ENCODE assay signal across 1 cellular context in the genomic region with DNA sequence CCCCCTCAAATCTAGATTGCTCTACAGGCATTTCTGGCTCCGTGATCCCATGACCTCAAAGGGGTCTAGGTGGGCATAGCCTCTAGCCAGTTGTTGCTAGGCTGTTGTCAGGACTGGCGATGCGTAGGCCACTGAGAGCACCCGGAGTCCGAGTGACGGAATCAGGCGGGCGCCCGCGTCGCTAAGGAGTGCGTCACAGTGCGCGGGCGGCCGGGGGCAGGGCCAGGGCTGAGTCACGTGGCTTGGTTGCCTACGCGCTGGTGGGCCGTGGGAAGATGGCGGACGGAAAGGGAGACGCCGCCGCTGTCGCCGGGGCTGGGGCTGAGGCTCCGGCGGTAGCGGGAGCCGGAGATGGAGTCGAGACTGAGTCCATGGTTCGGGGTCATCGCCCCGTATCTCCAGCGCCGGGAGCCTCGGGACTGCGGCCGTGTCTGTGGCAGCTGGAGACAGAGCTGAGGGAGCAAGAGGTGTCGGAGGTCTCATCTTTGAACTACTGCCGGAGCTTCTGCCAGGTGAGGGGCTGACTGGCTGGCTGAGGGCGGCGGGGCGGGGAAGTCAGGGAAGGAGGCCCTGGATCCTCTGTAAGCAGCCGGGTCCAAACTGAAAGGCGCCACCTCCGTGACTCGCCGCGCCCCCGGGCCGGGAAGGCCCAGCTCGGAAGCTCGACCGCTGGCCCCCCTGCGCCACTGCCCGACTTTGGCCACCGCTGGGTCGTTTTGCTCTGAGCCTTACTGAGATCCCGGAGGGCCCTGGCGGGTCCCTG.
TF ChIP-seq lines count a peak whose summit lies in the region.

A gene with protein sequence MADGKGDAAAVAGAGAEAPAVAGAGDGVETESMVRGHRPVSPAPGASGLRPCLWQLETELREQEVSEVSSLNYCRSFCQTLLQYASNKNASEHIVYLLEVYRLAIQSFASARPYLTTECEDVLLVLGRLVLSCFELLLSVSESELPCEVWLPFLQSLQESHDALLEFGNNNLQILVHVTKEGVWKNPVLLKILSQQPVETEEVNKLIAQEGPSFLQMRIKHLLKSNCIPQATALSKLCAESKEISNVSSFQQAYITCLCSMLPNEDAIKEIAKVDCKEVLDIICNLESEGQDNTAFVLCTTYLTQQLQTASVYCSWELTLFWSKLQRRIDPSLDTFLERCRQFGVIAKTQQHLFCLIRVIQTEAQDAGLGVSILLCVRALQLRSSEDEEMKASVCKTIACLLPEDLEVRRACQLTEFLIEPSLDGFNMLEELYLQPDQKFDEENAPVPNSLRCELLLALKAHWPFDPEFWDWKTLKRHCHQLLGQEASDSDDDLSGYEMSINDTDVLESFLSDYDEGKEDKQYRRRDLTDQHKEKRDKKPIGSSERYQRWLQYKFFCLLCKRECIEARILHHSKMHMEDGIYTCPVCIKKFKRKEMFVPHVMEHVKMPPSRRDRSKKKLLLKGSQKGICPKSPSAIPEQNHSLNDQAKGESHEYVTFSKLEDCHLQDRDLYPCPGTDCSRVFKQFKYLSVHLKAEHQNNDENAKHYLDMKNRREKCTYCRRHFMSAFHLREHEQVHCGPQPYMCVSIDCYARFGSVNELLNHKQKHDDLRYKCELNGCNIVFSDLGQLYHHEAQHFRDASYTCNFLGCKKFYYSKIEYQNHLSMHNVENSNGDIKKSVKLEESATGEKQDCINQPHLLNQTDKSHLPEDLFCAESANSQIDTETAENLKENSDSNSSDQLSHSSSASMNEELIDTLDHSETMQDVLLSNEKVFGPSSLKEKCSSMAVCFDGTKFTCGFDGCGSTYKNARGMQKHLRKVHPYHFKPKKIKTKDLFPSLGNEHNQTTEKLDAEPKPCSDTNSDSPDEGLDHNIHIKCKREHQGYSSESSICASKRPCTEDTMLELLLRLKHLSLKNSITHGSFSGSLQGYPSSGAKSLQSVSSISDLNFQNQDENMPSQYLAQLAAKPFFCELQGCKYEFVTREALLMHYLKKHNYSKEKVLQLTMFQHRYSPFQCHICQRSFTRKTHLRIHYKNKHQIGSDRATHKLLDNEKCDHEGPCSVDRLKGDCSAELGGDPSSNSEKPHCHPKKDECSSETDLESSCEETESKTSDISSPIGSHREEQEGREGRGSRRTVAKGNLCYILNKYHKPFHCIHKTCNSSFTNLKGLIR (N-terminal part only) (plus strand): TSS at position 263 of the 763 bp plus-strand sequence. CDS start 13 bp downstream, at position 276.

TF ChIP-seq in HepG2, 621 proteins besides CTCF, POLR2A, EP300 and RAD21 (continued from another document and continues in another):
- TF ChIP-seq, protein P1, sequence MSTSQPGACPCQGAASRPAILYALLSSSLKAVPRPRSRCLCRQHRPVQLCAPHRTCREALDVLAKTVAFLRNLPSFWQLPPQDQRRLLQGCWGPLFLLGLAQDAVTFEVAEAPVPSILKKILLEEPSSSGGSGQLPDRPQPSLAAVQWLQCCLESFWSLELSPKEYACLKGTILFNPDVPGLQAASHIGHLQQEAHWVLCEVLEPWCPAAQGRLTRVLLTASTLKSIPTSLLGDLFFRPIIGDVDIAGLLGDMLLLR (CRISPR knock-in tag; IDR thresholded peaks at IDR 0.05): peak; percentile 83; the same call in 1 of the 2 replicates
- TF ChIP-seq, protein P2, sequence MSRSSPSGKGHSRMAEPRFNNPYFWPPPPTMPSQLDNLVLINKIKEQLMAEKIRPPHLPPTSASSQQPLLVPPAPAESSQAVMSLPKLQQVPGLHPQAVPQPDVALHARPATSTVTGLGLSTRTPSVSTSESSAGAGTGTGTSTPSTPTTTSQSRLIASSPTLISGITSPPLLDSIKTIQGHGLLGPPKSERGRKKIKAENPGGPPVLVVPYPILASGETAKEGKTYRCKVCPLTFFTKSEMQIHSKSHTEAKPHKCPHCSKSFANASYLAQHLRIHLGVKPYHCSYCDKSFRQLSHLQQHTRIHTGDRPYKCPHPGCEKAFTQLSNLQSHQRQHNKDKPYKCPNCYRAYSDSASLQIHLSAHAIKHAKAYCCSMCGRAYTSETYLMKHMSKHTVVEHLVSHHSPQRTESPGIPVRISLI (CRISPR knock-in tag; IDR thresholded peaks at IDR 0.05; ENCODE audit: borderline replicate concordance): no peak
- TF ChIP-seq ZNF331 (CRISPR knock-in tag; IDR thresholded peaks at IDR 0.05): peak; percentile 65; the same call in 1 of the 2 replicates
- peak; percentile 62; the same call in 1 of the 2 replicates for TF ChIP-seq KLF11 (CRISPR knock-in tag; IDR thresholded peaks at IDR 0.05)
- TF ChIP-seq, protein P3, sequence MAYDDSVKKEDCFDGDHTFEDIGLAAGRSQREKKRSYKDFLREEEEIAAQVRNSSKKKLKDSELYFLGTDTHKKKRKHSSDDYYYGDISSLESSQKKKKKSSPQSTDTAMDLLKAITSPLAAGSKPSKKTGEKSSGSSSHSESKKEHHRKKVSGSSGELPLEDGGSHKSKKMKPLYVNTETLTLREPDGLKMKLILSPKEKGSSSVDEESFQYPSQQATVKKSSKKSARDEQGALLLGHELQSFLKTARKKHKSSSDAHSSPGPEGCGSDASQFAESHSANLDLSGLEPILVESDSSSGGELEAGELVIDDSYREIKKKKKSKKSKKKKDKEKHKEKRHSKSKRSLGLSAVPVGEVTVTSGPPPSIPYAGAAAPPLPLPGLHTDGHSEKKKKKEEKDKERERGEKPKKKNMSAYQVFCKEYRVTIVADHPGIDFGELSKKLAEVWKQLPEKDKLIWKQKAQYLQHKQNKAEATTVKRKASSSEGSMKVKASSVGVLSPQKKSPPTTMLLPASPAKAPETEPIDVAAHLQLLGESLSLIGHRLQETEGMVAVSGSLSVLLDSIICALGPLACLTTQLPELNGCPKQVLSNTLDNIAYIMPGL (CRISPR knock-in tag; IDR thresholded peaks at IDR 0.05; ENCODE audit: borderline replicate concordance in 1 of 2, low read depth in 1 of 2): peak; percentile 87 to 92; a peak in 3 of 4 replicates
- TF ChIP-seq, protein P4, sequence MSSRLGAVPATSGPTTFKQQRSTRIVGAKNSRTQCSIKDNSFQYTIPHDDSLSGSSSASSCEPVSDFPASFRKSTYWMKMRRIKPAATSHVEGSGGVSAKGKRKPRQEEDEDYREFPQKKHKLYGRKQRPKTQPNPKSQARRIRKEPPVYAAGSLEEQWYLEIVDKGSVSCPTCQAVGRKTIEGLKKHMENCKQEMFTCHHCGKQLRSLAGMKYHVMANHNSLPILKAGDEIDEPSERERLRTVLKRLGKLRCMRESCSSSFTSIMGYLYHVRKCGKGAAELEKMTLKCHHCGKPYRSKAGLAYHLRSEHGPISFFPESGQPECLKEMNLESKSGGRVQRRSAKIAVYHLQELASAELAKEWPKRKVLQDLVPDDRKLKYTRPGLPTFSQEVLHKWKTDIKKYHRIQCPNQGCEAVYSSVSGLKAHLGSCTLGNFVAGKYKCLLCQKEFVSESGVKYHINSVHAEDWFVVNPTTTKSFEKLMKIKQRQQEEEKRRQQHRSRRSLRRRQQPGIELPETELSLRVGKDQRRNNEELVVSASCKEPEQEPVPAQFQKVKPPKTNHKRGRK (CRISPR knock-in tag; IDR thresholded peaks at IDR 0.05): no peak
- TF ChIP-seq ATRX (CRISPR knock-in tag; IDR thresholded peaks at IDR 0.05; ENCODE audit: borderline replicate concordance): no peak
- TF ChIP-seq TOPORS (CRISPR knock-in tag; IDR thresholded peaks at IDR 0.05): peak; percentile 90; the same call in 1 of the 2 replicates
- TF ChIP-seq, protein P5, sequence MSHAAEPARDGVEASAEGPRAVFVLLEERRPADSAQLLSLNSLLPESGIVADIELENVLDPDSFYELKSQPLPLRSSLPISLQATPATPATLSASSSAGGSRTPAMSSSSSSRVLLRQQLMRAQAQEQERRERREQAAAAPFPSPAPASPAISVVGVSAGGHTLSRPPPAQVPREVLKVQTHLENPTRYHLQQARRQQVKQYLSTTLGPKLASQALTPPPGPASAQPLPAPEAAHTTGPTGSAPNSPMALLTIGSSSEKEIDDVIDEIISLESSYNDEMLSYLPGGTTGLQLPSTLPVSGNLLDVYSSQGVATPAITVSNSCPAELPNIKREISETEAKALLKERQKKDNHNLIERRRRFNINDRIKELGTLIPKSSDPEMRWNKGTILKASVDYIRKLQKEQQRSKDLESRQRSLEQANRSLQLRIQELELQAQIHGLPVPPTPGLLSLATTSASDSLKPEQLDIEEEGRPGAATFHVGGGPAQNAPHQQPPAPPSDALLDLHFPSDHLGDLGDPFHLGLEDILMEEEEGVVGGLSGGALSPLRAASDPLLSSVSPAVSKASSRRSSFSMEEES (CRISPR knock-in tag; IDR thresholded peaks at IDR 0.05): peak; percentile 95
- TF ChIP-seq, protein P6, sequence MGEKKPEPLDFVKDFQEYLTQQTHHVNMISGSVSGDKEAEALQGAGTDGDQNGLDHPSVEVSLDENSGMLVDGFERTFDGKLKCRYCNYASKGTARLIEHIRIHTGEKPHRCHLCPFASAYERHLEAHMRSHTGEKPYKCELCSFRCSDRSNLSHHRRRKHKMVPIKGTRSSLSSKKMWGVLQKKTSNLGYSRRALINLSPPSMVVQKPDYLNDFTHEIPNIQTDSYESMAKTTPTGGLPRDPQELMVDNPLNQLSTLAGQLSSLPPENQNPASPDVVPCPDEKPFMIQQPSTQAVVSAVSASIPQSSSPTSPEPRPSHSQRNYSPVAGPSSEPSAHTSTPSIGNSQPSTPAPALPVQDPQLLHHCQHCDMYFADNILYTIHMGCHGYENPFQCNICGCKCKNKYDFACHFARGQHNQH (CRISPR knock-in tag; IDR thresholded peaks at IDR 0.05): peak; percentile 53; the same call in 1 of the 2 replicates
- TF ChIP-seq SRF (IDR thresholded peaks at IDR 0.05; ENCODE audit: low read depth, low read length): peak; percentile 87
- no peak for TF ChIP-seq MTA3 (CRISPR knock-in tag; IDR thresholded peaks at IDR 0.05)
- TF ChIP-seq SETDB1 (CRISPR knock-in tag; IDR thresholded peaks at IDR 0.05; ENCODE audit: borderline replicate concordance): no peak
- peak; percentile 76; the same call in 1 of the 2 replicates for TF ChIP-seq MIER3 (CRISPR knock-in tag; IDR thresholded peaks at IDR 0.05; ENCODE audit: borderline replicate concordance)
- TF ChIP-seq ZNF232 (CRISPR knock-in tag; IDR thresholded peaks at IDR 0.05; ENCODE audit: borderline replicate concordance): peak; percentile 49; the same call in 1 of the 2 replicates
- TF ChIP-seq, protein P7, sequence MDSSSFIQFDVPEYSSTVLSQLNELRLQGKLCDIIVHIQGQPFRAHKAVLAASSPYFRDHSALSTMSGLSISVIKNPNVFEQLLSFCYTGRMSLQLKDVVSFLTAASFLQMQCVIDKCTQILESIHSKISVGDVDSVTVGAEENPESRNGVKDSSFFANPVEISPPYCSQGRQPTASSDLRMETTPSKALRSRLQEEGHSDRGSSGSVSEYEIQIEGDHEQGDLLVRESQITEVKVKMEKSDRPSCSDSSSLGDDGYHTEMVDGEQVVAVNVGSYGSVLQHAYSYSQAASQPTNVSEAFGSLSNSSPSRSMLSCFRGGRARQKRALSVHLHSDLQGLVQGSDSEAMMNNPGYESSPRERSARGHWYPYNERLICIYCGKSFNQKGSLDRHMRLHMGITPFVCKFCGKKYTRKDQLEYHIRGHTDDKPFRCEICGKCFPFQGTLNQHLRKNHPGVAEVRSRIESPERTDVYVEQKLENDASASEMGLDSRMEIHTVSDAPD (CRISPR knock-in tag; IDR thresholded peaks at IDR 0.05): peak; percentile 55; the same call in 1 of the 2 replicates
- 0 out of 2 replicates have a peak, but pooled peaks have one; percentile 84 for TF ChIP-seq ZNF557 (CRISPR knock-in tag; IDR thresholded peaks at IDR 0.05)
- no peak for TF ChIP-seq AHR (CRISPR knock-in tag; IDR thresholded peaks at IDR 0.05)
- no peak for TF ChIP-seq HMG20B (CRISPR knock-in tag; conservative IDR thresholded peaks at IDR 0.05)
- TF ChIP-seq SMARCE1 (IDR thresholded peaks at IDR 0.05; ENCODE audit: borderline replicate concordance): no peak
- TF ChIP-seq, protein P8, sequence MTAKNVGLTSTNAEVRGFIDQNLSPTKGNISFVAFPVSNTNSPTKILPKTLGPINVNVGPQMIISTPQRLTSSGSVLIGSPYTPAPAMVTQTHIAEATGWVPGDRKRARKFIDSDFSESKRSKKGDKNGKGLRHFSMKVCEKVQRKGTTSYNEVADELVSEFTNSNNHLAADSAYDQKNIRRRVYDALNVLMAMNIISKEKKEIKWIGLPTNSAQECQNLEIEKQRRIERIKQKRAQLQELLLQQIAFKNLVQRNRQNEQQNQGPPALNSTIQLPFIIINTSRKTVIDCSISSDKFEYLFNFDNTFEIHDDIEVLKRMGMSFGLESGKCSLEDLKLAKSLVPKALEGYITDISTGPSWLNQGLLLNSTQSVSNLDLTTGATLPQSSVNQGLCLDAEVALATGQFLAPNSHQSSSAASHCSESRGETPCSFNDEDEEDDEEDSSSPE (CRISPR knock-in tag; IDR thresholded peaks at IDR 0.05): peak; percentile 76
- TF ChIP-seq ZBTB20 (CRISPR knock-in tag; IDR thresholded peaks at IDR 0.05; ENCODE audit: borderline replicate concordance, low read depth): peak; percentile 71
- TF ChIP-seq MATR3 (CRISPR knock-in tag; IDR thresholded peaks at IDR 0.05): no peak
- TF ChIP-seq BHLHE40 (IDR thresholded peaks at IDR 0.05; ENCODE audit: low read length): peak; percentile 81
- TF ChIP-seq REL (CRISPR knock-in tag; conservative IDR thresholded peaks at IDR 0.05): no peak
- TF ChIP-seq ZNF792 (CRISPR knock-in tag; IDR thresholded peaks at IDR 0.05): peak; percentile 80; the same call in 1 of the 2 replicates
- TF ChIP-seq ZC3H13 (CRISPR knock-in tag; IDR thresholded peaks at IDR 0.05): no peak
- no peak for TF ChIP-seq CCAR2 (optimal IDR thresholded peaks at IDR 0.05; ENCODE audit: low read depth, low read length)
- TF ChIP-seq KLF13 (CRISPR knock-in tag; IDR thresholded peaks at IDR 0.05): no peak
- peak; percentile 69 for TF ChIP-seq ELF1 (CRISPR knock-in tag; IDR thresholded peaks at IDR 0.05)
- peak; percentile 98 for TF ChIP-seq POLR2G (IDR thresholded peaks at IDR 0.05; ENCODE audit: low read depth, low read length)
- TF ChIP-seq, protein P9, sequence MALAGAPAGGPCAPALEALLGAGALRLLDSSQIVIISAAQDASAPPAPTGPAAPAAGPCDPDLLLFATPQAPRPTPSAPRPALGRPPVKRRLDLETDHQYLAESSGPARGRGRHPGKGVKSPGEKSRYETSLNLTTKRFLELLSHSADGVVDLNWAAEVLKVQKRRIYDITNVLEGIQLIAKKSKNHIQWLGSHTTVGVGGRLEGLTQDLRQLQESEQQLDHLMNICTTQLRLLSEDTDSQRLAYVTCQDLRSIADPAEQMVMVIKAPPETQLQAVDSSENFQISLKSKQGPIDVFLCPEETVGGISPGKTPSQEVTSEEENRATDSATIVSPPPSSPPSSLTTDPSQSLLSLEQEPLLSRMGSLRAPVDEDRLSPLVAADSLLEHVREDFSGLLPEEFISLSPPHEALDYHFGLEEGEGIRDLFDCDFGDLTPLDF (CRISPR knock-in tag; IDR thresholded peaks at IDR 0.05): peak; percentile 86
- TF ChIP-seq, protein P10, sequence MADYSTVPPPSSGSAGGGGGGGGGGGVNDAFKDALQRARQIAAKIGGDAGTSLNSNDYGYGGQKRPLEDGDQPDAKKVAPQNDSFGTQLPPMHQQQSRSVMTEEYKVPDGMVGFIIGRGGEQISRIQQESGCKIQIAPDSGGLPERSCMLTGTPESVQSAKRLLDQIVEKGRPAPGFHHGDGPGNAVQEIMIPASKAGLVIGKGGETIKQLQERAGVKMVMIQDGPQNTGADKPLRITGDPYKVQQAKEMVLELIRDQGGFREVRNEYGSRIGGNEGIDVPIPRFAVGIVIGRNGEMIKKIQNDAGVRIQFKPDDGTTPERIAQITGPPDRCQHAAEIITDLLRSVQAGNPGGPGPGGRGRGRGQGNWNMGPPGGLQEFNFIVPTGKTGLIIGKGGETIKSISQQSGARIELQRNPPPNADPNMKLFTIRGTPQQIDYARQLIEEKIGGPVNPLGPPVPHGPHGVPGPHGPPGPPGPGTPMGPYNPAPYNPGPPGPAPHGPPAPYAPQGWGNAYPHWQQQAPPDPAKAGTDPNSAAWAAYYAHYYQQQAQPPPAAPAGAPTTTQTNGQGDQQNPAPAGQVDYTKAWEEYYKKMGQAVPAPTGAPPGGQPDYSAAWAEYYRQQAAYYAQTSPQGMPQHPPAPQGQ (CRISPR knock-in tag; IDR thresholded peaks at IDR 0.05; ENCODE audit: borderline replicate concordance): no peak
- TF ChIP-seq ZNF160 (CRISPR knock-in tag; IDR thresholded peaks at IDR 0.05): peak; percentile 52; the same call in 1 of the 2 replicates
- TF ChIP-seq ZZZ3 (CRISPR knock-in tag; IDR thresholded peaks at IDR 0.05; ENCODE audit: borderline replicate concordance): 0 out of 2 replicates have a peak, but pooled peaks have one; percentile 76
